Comparison of ENCODE assay signal across 8 cellular contexts in genomic region chr10:88810196-88810961, GRCh38. TPM values are rescaled to one million over a fixed set of nuclear protein-coding genes. Genes with fewer than 3 reads are reported as not detected.
DNase-seq lines count a peak whose midpoint lies in the region; ATAC-seq and TF ChIP-seq lines count a peak whose summit lies in the region.

No MANE protein-coding gene starts in this region.

- H3K27ac Mint-ChIP-seq in H9 = 0 out of 7 replicates have a peak overlapping the region, but pooled peaks of 1 of the 3 experiments have one; percentile 15
- no peak overlapping the region for H3K27ac Mint-ChIP-seq in activated T-helper 1 cell treated with anti-CD3 and anti-CD28 coated beads, Interleukin-12 subunit alpha, Interleukin-12 subunit beta, Interleukin-2, Interleukin-4 antibody, amounts not matched to agents 30 ng/mL and 10 ng/mL and 1 ng/mL, durations not matched to agents 14 hours and 24 hours and 36 hours

- H3K4ac ChIP-seq in H9 (ENCODE audit: low read depth, low read length) = no peak overlapping the region

- H2BK5ac ChIP-seq in H9 (ENCODE audit: insufficient read length, low read length) = no peak overlapping the region

- WGBS in H9 (ENCODE audit: extremely low coverage, insufficient read length, low lambda C conversion rate) = no CpG with 5 or more reads among the region's 5 CpGs

- no peak overlapping the region for H4K91ac ChIP-seq in H9 (ENCODE audit: insufficient read length, low read depth, low read length)

- no peak overlapping the region for H2BK15ac ChIP-seq in H9 (ENCODE audit: low read depth, low read length)

- no peak overlapping the region for H3K9ac ChIP-seq in H9 (ENCODE audit: extremely low read depth, insufficient read length, low read length)

- no peak overlapping the region for H3K27ac ChIP-seq in H9 (ENCODE audit: insufficient read length, low read depth, low read length)

- H3K23me2 ChIP-seq in H9 (ENCODE audit: insufficient read length, low read depth, low read length, poor library complexity, severe bottlenecking) = no peaks in the 10 kb centered on the region

- H3K9me3 ChIP-seq in H9 (ENCODE audit: control insufficient read depth, low read depth, low read length) = no peaks in the 10 kb centered on the region

- H3K27me3 Mint-ChIP-seq in H9 (ENCODE audit: low read depth) = no peaks in the 10 kb centered on the region; the same call in 1 of the 2 replicates
- H3K27me3 Mint-ChIP-seq in activated T-helper 1 cell treated with anti-CD3 and anti-CD28 coated beads, Interleukin-12 subunit alpha, Interleukin-12 subunit beta, Interleukin-2, Interleukin-4 antibody, amounts not matched to agents 30 ng/mL and 10 ng/mL and 1 ng/mL, durations not matched to agents 14 hours and 24 hours and 36 hours (ENCODE audit: insufficient read depth) = peaks cover 4% of the 10 kb centered on the region

- no peak overlapping the region for H3K4me2 ChIP-seq in H9 (ENCODE audit: insufficient read depth, insufficient read length, low read length)

- H4K20me1 ChIP-seq in H9 (ENCODE audit: control insufficient read depth, insufficient read depth, insufficient read length) = no peaks in the 10 kb centered on the region

- peaks cover 0 to 2% of the 10 kb centered on the region in 2 experiments; a peak in 3 of 4 replicates for H3K4me1 Mint-ChIP-seq in H9
- H3K4me1 Mint-ChIP-seq in activated T-helper 1 cell treated with anti-CD3 and anti-CD28 coated beads, Interleukin-12 subunit alpha, Interleukin-12 subunit beta, Interleukin-2, Interleukin-4 antibody, amounts not matched to agents 30 ng/mL and 10 ng/mL and 1 ng/mL, durations not matched to agents 14 hours and 24 hours and 36 hours (ENCODE audit: low read depth) = peaks cover 18% of the 10 kb centered on the region

- no peaks in the 10 kb centered on the region for H3K36me3 Mint-ChIP-seq in H9 (ENCODE audit: insufficient read depth in 1 of 3, low read depth in 3 of 3)
- no peaks in the 10 kb centered on the region for H3K36me3 Mint-ChIP-seq in activated T-helper 1 cell treated with anti-CD3 and anti-CD28 coated beads, Interleukin-12 subunit alpha, Interleukin-12 subunit beta, Interleukin-2, Interleukin-4 antibody, amounts not matched to agents 30 ng/mL and 10 ng/mL and 1 ng/mL, durations not matched to agents 14 hours and 24 hours and 36 hours (ENCODE audit: low read depth)

- H3K79me2 ChIP-seq in H9 (ENCODE audit: insufficient read depth, low read length) = no peaks in the 10 kb centered on the region

- no peaks in the 10 kb centered on the region for H3K79me1 ChIP-seq in H9 (ENCODE audit: insufficient read depth, low read depth, low read length, poor library complexity, severe bottlenecking)

- H2BK20ac ChIP-seq in H9 (ENCODE audit: low read depth, low read length, poor library complexity, severe bottlenecking) = no peak overlapping the region

- H3K4me3 Mint-ChIP-seq in H9 = no peak overlapping the region
- H3K4me3 Mint-ChIP-seq in activated T-helper 1 cell treated with anti-CD3 and anti-CD28 coated beads, Interleukin-12 subunit alpha, Interleukin-12 subunit beta, Interleukin-2, Interleukin-4 antibody, amounts not matched to agents 30 ng/mL and 10 ng/mL and 1 ng/mL, durations not matched to agents 14 hours and 24 hours and 36 hours = no peak overlapping the region

- H3K9me3 Mint-ChIP-seq in H9 = no peaks in the 10 kb centered on the region
- H3K9me3 Mint-ChIP-seq in activated T-helper 1 cell treated with anti-CD3 and anti-CD28 coated beads, Interleukin-12 subunit alpha, Interleukin-12 subunit beta, Interleukin-2, Interleukin-4 antibody, amounts not matched to agents 30 ng/mL and 10 ng/mL and 1 ng/mL, durations not matched to agents 14 hours and 24 hours and 36 hours = no peaks in the 10 kb centered on the region

- TF ChIP-seq CTCF in H9 (conservative IDR thresholded peaks at IDR 0.05) = peak; percentile 84

- H3K27me3 ChIP-seq in H9 (ENCODE audit: insufficient read depth, low read length) = no peaks in the 10 kb centered on the region

- intact Hi-C loops in activated T-helper 1 cell treated with anti-CD3 and anti-CD28 coated beads, Interleukin-12 subunit alpha, Interleukin-12 subunit beta, Interleukin-2, Interleukin-4 antibody, amounts not matched to agents 30 ng/mL and 10 ng/mL and 1 ng/mL, durations not matched to agents 14 hours and 24 hours and 36 hours (cut with micrococcal nuclease) = loop anchor here (1.0 kb wide), 3 partner anchors 82 to 245 kb away; no protein-coding TSS in a partner anchor

- H3K4me1 ChIP-seq in H9 (ENCODE audit: insufficient read depth, low read length) = no peaks in the 10 kb centered on the region

- no peak overlapping the region for H4K8ac ChIP-seq in H9 (replicated peaks; ENCODE audit: insufficient read length, low read depth, low read length)

- H3K14ac ChIP-seq in H9 (ENCODE audit: insufficient read depth, low read length) = no peak overlapping the region

- H2AK5ac ChIP-seq in H9 (ENCODE audit: insufficient read length, low read length) = no peak overlapping the region

- no peak overlapping the region for H3K23ac ChIP-seq in H9 (ENCODE audit: insufficient read length, low read depth, low read length)

- H4K5ac ChIP-seq in H9 (ENCODE audit: insufficient read length, low read depth, low read length) = no peak overlapping the region

- no peak overlapping the region for H3K56ac ChIP-seq in H9 (ENCODE audit: insufficient read length, low read depth, low read length)

- DNase-seq in DMS114 treated with DMSO at 0.1 percent for 48 hours (lab: John Stamatoyannopoulos, UW; ENCODE audit: unreplicated experiment) = peak; percentile 33
- DNase-seq in H9 = peak; percentile 38
- DNase-seq in NCI-H2227 treated with DMSO at 0.1 percent for 48 hours (lab: John Stamatoyannopoulos, UW) = peak; percentile 69
- peak; percentile 34 for DNase-seq in activated T-helper 1 cell treated with anti-CD3 and anti-CD28 coated beads, Interleukin-12 subunit alpha, Interleukin-12 subunit beta, Interleukin-2, Interleukin-4 antibody, amounts not matched to agents 30 ng/mL and 10 ng/mL and 1 ng/mL, durations not matched to agents 14 hours and 24 hours and 36 hours (ENCODE audit: low spot score)
- DNase-seq in glomerular visceral epithelial cell (ENCODE audit: extremely low spot score) = peak; percentile 55
- DNase-seq in putamen (ENCODE audit: low spot score) = peak; percentile 17
- DNase-seq in NCI-H187 (lab: John Stamatoyannopoulos, UW) = no peak

- no peak overlapping the region for H2AFZ ChIP-seq in H9 (ENCODE audit: low read length)

- no peak overlapping the region for H3T11ph ChIP-seq in H9 (ENCODE audit: low read length)

- ATAC-seq in GM19351 (IDR thresholded peaks at IDR 0.05; ENCODE audit: unreplicated experiment) = no peak

- H2BK12ac ChIP-seq in H9 (ENCODE audit: insufficient read length, low read depth, low read length) = no peak overlapping the region

- no peak overlapping the region for H3K18ac ChIP-seq in H9 (ENCODE audit: insufficient read length, low read depth, low read length)

- no peak overlapping the region for H2BK120ac ChIP-seq in H9 (ENCODE audit: low read depth, low read length, poor library complexity, severe bottlenecking)

RNA-seq across cellular contexts. Expression of gene LIPM, which starts 7.8 kb away (rescaled TPM):
- not detected in 2 replicates for total RNA-seq in H9 (2021)
- not detected in 2 replicates for total RNA-seq in activated T-helper 1 cell treated with anti-CD3 and anti-CD28 coated beads, Interleukin-12 subunit alpha, Interleukin-12 subunit beta, Interleukin-2, Interleukin-4 antibody, amounts not matched to agents 30 ng/mL and 10 ng/mL and 1 ng/mL, durations not matched to agents 14 hours and 24 hours and 36 hours

RNA-seq across cellular contexts. Expression of gene ANKRD22, which starts 41.3 kb away (rescaled TPM):
- not detected in 2 replicates for total RNA-seq in H9 (2021)
- total RNA-seq in activated T-helper 1 cell treated with anti-CD3 and anti-CD28 coated beads, Interleukin-12 subunit alpha, Interleukin-12 subunit beta, Interleukin-2, Interleukin-4 antibody, amounts not matched to agents 30 ng/mL and 10 ng/mL and 1 ng/mL, durations not matched to agents 14 hours and 24 hours and 36 hours = 0.16 TPM in 1 of 2 replicates, not detected in the other

RNA-seq across cellular contexts. Expression of gene LIPN, which starts 50.6 kb away (rescaled TPM):
- total RNA-seq in H9 (2021) = not detected in 2 replicates
- total RNA-seq in activated T-helper 1 cell treated with anti-CD3 and anti-CD28 coated beads, Interleukin-12 subunit alpha, Interleukin-12 subunit beta, Interleukin-2, Interleukin-4 antibody, amounts not matched to agents 30 ng/mL and 10 ng/mL and 1 ng/mL, durations not matched to agents 14 hours and 24 hours and 36 hours = not detected in 2 replicates

Comparison
In these comparisons a context has a peak if more than half of its experiments do, and no peak if none do; other contexts are left out.
1. DNase-seq: peak in DMS114 treated with DMSO at 0.1 percent for 48 hours (single experiment), H9 (single experiment), NCI-H2227 treated with DMSO at 0.1 percent for 48 hours (single experiment), activated T-helper 1 cell treated with anti-CD3 and anti-CD28 coated beads, Interleukin-12 subunit alpha, Interleukin-12 subunit beta, Interleukin-2, Interleukin-4 antibody, amounts not matched to agents 30 ng/mL and 10 ng/mL and 1 ng/mL, durations not matched to agents 14 hours and 24 hours and 36 hours (single experiment), glomerular visceral epithelial cell (single experiment) and putamen (single experiment); none in NCI-H187 (0 of 2).